14 cellular contexts compared by ENCODE assay signal in genomic region chr17:50692448-50693040, GRCh38. TPM values are rescaled to one million over a fixed set of nuclear protein-coding genes. Genes with fewer than 3 reads are reported as not detected.
DNase-seq lines count a peak whose midpoint lies in the region; ATAC-seq and TF ChIP-seq lines count a peak whose summit lies in the region.
"Had no signal": no experiment of that assay in that cellular context is flagged by ENCODE, and none has a peak within 500 bp of the region (broad histone marks: within the 10 kb centered on the region; RNA-seq: fewer than 3 reads in every experiment).

No MANE protein-coding gene starts in this region.

- H3K4me1 ChIP-seq in prostate gland (replicated peaks) (peaks cover 24% of the 10 kb centered on the region), gastrocnemius medialis (peaks cover 0 to 2% of the 10 kb centered on the region in 2 donors), SJCRH30 (peaks cover 5% of the 10 kb centered on the region; the same call in 1 of the 2 replicates)

- H3K9me3 ChIP-seq in prostate gland (no peaks in the 10 kb centered on the region), gastrocnemius medialis (no peaks in the 10 kb centered on the region), SJCRH30 (replicated peaks) (no peaks in the 10 kb centered on the region)
- H3K9me3 ChIP-seq: MG63, tibial nerve had no signal

- 44% methylated on average over 6 of the region's 6 CpGs for WGBS in prostate gland

- ATAC-seq in gastrocnemius medialis: no peak
- ATAC-seq: left ventricle myocardium superior had no signal

- peaks cover 64% of the 10 kb centered on the region for H3K36me3 Mint-ChIP-seq in Calu3 (ENCODE audit: insufficient read depth, unreplicated experiment)

- CTCF ChIA-PET in Calu3 (lab: Charles Lee): interaction anchor here (0.5 to 7.6 kb wide), 19 partner anchors 12 to 310 kb away, joined by 3 to 130 read pairs (median 5); partner anchors contain the start of genes ABCC3, ANKRD40 and CACNA1G
- CTCF ChIA-PET in RWPE1 (lab: Yijun Ruan, JAX): interaction anchor here (0.5 to 2.9 kb wide), 5 partner anchors 62 to 208 kb away, joined by 3 to 21 read pairs (median 3); no protein-coding TSS in a partner anchor

- peak overlapping the region; percentile 51 for H3K4me3 Mint-ChIP-seq in Calu3 (ENCODE audit: low read depth, unreplicated experiment)

- POLR2A ChIA-PET in RWPE1 (lab: Yijun Ruan, JAX; ENCODE audit: low non-redundant PET): interaction anchor here (0.6 kb wide), 1 partner anchor 12 kb away, joined by 3 read pairs; no protein-coding TSS in a partner anchor

- H3K27ac ChIP-seq in RWPE1 (peak overlapping the region; percentile 23; the same call in 1 of the 2 replicates), prostate gland (peak overlapping the region; percentile 65 to 73), gastrocnemius medialis (no peak overlapping the region), SJCRH30 (no peak overlapping the region)
- H3K27ac ChIP-seq: tibial nerve had no signal

- H3K27me3 Mint-ChIP-seq in Calu3 (ENCODE audit: unreplicated experiment): no peaks in the 10 kb centered on the region

- H3K36me3 ChIP-seq in prostate gland (peaks cover 7 to 9% of the 10 kb centered on the region in 2 donors), gastrocnemius medialis (peaks cover 0 to 53% of the 10 kb centered on the region in 2 donors), SJCRH30 (peaks cover 29% of the 10 kb centered on the region)

- peak; percentile 56 for DNase-seq in Calu3
- no peak for DNase-seq in RWPE1 (ENCODE audit: low spot score)
- peak; percentile 77 for DNase-seq in kidney glomerular epithelial cell (lab: John Stamatoyannopoulos, UW)
- no peak for DNase-seq in prostate gland (ENCODE audit: low spot score)
- no peak for DNase-seq in gastrocnemius medialis
- no peak for DNase-seq in SJCRH30
- no peak for DNase-seq in pons (ENCODE audit: low spot score)
- DNase-seq in stimulated activated CD4-positive, alpha-beta T cell treated with anti-CD3 and anti-CD28 coated beads, Interleukin-15, amount 100 ng/mL, for 24 hours: no peak
- DNase-seq: activated CD8-positive, alpha-beta memory T cell treated with anti-CD3 and anti-CD28 coated beads, Interleukin-2, amount 50 U/mL, for 48 hours; H7; left ventricle myocardium superior; MG63; occipital lobe had no signal

- no peaks in the 10 kb centered on the region for H3K9me3 Mint-ChIP-seq in Calu3 (ENCODE audit: low read depth, unreplicated experiment)

- TF ChIP-seq POLR2A in prostate gland (IDR thresholded peaks at IDR 0.05) (no peak), gastrocnemius medialis (IDR thresholded peaks at IDR 0.05) (no peak)

- TF ChIP-seq CTCF in Calu3 (IDR thresholded peaks at IDR 0.05; ENCODE audit: unreplicated experiment): no peak
- no peak for TF ChIP-seq CTCF in RWPE1 (conservative IDR thresholded peaks at IDR 0.05; ENCODE audit: low read depth)
- TF ChIP-seq CTCF in prostate gland (IDR thresholded peaks at IDR 0.05): no peak
- TF ChIP-seq CTCF in gastrocnemius medialis (IDR thresholded peaks at IDR 0.05 in 4 of 5, conservative IDR thresholded peaks at IDR 0.05 in 1 of 5): no peak

- no peaks in the 10 kb centered on the region for H3K27me3 ChIP-seq in prostate gland (replicated peaks; ENCODE audit: insufficient read depth)
- no peaks in the 10 kb centered on the region for H3K27me3 ChIP-seq in gastrocnemius medialis
- H3K27me3 ChIP-seq in SJCRH30: no peaks in the 10 kb centered on the region
- H3K27me3 ChIP-seq: MG63, tibial nerve had no signal

- intact Hi-C loops in Calu3 (cut with micrococcal nuclease; ENCODE audit: unreplicated experiment) (loop anchor here (2.0 to 10.0 kb wide), 4 partner anchors 32 to 210 kb away; no protein-coding TSS in a partner anchor), prostate gland (cut with DNase I) (no loop called here), gastrocnemius medialis (cut with DNase I; ENCODE audit: low total_unique reads) (no loop called here)

- H3K27ac Mint-ChIP-seq in Calu3 (ENCODE audit: unreplicated experiment): peak overlapping the region; percentile 50

- H3K4me3 ChIP-seq in prostate gland (no peak overlapping the region), gastrocnemius medialis (no peak overlapping the region), SJCRH30 (no peak overlapping the region)
- H3K4me3 ChIP-seq: MG63, tibial nerve had no signal

- H3K4me1 Mint-ChIP-seq in Calu3 (ENCODE audit: low read depth, unreplicated experiment): peaks cover 83% of the 10 kb centered on the region

- no TSS peak for BruUV-seq in Calu3 (replicated peaks; lab: Mats Ljungman, UMichigan)

- in situ Hi-C loops in gastrocnemius medialis (cut with MboI; ENCODE audit: low sequenced_read_pairs in 4 of 4): loop anchor here (10.0 kb wide), 3 partner anchors 58 to 148 kb away; partner anchors contain the start of genes SPATA20 (in 3 of the 4) and ABCC3 (in 2 of the 4)

RNA-seq across cellular contexts. Expression of gene ANKRD40, which starts 15.2 kb away (rescaled TPM):
- 67.2 and 68.5 TPM in 2 replicates for total RNA-seq in Calu3 (2022)
- total RNA-seq in prostate gland: 10 to 100 TPM; 31.2 to 36.0 TPM
- total RNA-seq in gastrocnemius medialis: 100 to 1,000 TPM in 3 of 4 donors, 10 to 100 TPM in 1; 97.3 to 135 (median 112) TPM
- total RNA-seq in SJCRH30 (2014; rRNA removed; shearing (Covaris generic)): 42.3 and 48.1 TPM in 2 replicates

RNA-seq across cellular contexts. Expression of gene LUC7L3, which starts 26.9 kb away (rescaled TPM):
- total RNA-seq in Calu3 (2022) (152 and 155 TPM in 2 replicates), prostate gland (100 to 1,000 TPM in 1 of 2 donors, 10 to 100 TPM in 1; 45.4 to 234 TPM), gastrocnemius medialis (10 to 100 TPM; 10.4 to 67.3 (median 25.7) TPM)
- 54.9 and 84.7 TPM in 2 replicates for total RNA-seq in SJCRH30 (2014; rRNA removed; shearing (Covaris generic))

RNA-seq across cellular contexts. Expression of gene ABCC3, which starts 57.9 kb away (rescaled TPM):
- total RNA-seq in Calu3 (2022) (88.0 and 125 TPM in 2 replicates), prostate gland (10 to 100 TPM; 65.9 to 66.1 TPM), gastrocnemius medialis (1 to 10 TPM in 1 of 4 donors, under 1 TPM in 3; 0.51 to 1.3 (median 0.76) TPM)
- 0.10 and 0.16 TPM in 2 replicates for total RNA-seq in SJCRH30 (2014; rRNA removed; shearing (Covaris generic))

Comparison
In these comparisons a context has a peak if more than half of its experiments do, and no peak if none do; other contexts are left out.
1. DNase-seq: peak in Calu3 (single experiment) and kidney glomerular epithelial cell (single experiment); none in RWPE1 (single experiment), prostate gland (single experiment), gastrocnemius medialis (0 of 2), SJCRH30 (0 of 2), pons (single experiment) and stimulated activated CD4-positive, alpha-beta T cell treated with anti-CD3 and anti-CD28 coated beads, Interleukin-15, amount 100 ng/mL, for 24 hours (single experiment).
2. H3K27ac ChIP-seq: peak in RWPE1 (single experiment) and prostate gland (2 of 2); none in gastrocnemius medialis (0 of 4) and SJCRH30 (single experiment).
3. RNA of gene ABCC3, which starts 57.9 kb away (total RNA-seq): 88.0 to 125 TPM in Calu3 and 65.9 to 66.1 TPM in prostate gland; 0.51 to 1.3 TPM in gastrocnemius medialis and 0.10 to 0.16 TPM in SJCRH30; every median in the first group is over 10 times any median in the second.